In the genomic region with DNA sequence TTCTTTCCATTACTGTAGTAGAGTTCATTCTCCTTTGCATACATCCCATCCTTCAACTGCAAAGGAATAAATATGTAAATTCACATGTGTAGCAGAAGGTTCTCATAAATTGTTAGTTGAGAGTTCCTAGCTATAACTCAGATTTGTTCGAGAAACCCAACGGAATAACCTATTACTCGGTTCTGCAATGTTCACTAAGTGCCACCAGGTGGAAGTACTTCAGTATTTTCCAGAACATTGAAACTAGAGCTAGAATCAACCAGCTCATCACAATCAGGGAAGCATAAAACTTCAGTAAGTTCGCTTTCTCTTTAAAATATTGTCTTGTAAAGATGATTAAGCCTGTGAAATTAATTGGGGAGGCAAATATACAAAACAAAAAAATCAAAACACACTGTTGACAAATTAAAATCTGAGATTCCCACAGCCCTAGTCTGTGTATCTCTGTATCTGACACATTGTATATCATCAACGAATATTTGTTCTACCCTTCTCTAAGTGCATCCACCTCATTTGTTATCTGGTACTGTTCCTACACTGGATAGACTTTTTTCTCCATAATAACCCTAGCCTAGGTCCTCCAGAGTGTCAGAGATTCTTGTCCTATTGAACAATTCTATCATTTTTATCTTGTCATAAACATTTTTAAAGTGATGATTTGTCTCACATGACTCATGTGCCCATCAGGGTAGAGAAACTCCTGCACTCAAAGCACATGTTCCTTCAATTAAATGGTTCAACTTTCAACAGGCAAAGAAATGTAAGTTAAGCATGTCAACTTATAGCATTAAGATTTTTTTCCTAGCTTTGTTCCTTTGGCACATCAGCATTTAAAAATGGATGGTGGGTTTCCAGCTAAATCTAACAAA, we compare ENCODE assay signal across 1 cellular context.
TF ChIP-seq lines count a peak whose summit lies in the region.

No MANE protein-coding gene starts in this region.

TF ChIP-seq in HepG2, 621 proteins besides CTCF, POLR2A, EP300 and RAD21:
- TF ChIP-seq ZNF616 (CRISPR knock-in tag; IDR thresholded peaks at IDR 0.05; ENCODE audit: low read depth) (no peak), ZNF251 (CRISPR knock-in tag; IDR thresholded peaks at IDR 0.05) (no peak), STAG1 (CRISPR knock-in tag; IDR thresholded peaks at IDR 0.05) (peak; percentile 44), SMC3 (IDR thresholded peaks at IDR 0.05; ENCODE audit: low read length) (peak; percentile 56; the same call in 1 of the 2 replicates)
- TF ChIP-seq, protein P1, sequence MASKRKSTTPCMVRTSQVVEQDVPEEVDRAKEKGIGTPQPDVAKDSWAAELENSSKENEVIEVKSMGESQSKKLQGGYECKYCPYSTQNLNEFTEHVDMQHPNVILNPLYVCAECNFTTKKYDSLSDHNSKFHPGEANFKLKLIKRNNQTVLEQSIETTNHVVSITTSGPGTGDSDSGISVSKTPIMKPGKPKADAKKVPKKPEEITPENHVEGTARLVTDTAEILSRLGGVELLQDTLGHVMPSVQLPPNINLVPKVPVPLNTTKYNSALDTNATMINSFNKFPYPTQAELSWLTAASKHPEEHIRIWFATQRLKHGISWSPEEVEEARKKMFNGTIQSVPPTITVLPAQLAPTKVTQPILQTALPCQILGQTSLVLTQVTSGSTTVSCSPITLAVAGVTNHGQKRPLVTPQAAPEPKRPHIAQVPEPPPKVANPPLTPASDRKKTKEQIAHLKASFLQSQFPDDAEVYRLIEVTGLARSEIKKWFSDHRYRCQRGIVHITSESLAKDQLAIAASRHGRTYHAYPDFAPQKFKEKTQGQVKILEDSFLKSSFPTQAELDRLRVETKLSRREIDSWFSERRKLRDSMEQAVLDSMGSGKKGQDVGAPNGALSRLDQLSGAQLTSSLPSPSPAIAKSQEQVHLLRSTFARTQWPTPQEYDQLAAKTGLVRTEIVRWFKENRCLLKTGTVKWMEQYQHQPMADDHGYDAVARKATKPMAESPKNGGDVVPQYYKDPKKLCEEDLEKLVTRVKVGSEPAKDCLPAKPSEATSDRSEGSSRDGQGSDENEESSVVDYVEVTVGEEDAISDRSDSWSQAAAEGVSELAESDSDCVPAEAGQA (IDR thresholded peaks at IDR 0.05; ENCODE audit: low read depth), result no peak
- TF ChIP-seq, protein P1 (CRISPR knock-in tag; IDR thresholded peaks at IDR 0.05; ENCODE audit: borderline replicate concordance), result no peak
